19 cellular contexts compared by ENCODE assay signal in the genomic region with DNA sequence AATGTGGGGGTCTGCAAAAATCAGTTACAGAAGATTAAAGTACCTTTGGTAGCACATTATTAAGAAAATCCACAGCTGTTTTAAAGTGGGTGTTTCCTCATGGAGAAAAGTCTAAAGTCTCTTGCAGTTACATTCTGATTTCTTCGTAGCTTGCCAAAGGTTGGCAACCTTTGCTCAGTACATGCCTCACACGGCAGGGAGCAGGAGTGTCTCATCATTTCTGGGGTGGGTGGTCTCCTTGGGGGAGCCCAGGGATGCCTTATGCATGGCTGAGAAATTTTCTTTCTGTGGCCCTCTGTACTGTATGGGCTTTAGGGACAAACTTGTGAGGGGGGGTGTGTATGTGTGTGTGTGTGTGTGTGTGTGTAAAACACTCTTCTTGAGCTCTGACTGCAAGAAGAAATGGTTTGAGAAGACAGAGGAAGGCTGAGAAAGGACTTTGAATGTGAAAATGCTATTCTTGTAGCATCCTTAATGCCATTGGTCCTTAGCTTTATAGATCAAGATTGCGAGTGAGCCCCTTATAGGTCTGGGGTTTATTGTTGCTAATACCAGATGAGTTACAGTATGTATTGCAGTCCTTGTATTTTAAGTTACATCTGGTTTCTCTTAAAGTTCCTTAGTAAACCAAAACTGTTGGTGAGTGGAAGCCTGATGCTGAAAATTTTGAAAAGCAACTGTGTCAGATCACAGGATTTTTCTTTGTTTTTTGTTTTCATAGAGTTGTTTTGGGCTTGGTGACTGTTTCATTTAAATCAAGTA.
DNase-seq lines count a peak whose midpoint lies in the region; ATAC-seq, FAIRE-seq and TF ChIP-seq lines count a peak whose summit lies in the region.
"Had no signal": no experiment of that assay in that cellular context is flagged by ENCODE, and none has a peak within 500 bp of the region (broad histone marks: within the 10 kb centered on the region; RNA-seq: fewer than 3 reads in every experiment).

No MANE protein-coding gene starts in this region.

- TF ChIP-seq EP300 in A549 (IDR thresholded peaks at IDR 0.05) = no peak

- CTCF ChIA-PET in A549 (lab: Yijun Ruan, JAX) = interaction anchor here (0.7 to 1.1 kb wide), 2 partner anchors 9 to 14 kb away, joined by 3 to 4 read pairs; no protein-coding TSS in a partner anchor

- no peak overlapping the region for H2AFZ ChIP-seq in osteoblast (ENCODE audit: low read length)
- H2AFZ ChIP-seq: PC-9 had no signal

- ATAC-seq in A549 (peak; percentile 27 to 51; a peak in 3 of 6 replicates), GM19351 (IDR thresholded peaks at IDR 0.05; ENCODE audit: unreplicated experiment) (no peak)
- ATAC-seq: activated CD8-positive, alpha-beta T cell treated with anti-CD3 and anti-CD28 coated beads, Interleukin-2, amount 10 ng/mL, durations not matched to agents 7 days and 5 days; activated T-helper 17 cell treated with anti-CD3 and anti-CD28 coated beads, Interleukin-2, amount 50 U/mL, for 72 hours had no signal

- no peak for TF ChIP-seq POLR2A in A549 (IDR thresholded peaks at IDR 0.05; ENCODE audit: low read length)

- no peak overlapping the region for H3K4me3 ChIP-seq in A549
- H3K4me3 ChIP-seq in adipocyte (ENCODE audit: low read length) = peak overlapping the region; percentile 80
- no peak overlapping the region for H3K4me3 ChIP-seq in osteoblast (ENCODE audit: insufficient read depth, low read length)
- H3K4me3 ChIP-seq: ovary, PC-9 had no signal

- peak overlapping the region; percentile 92 for H3K4me2 ChIP-seq in A549
- peak overlapping the region; percentile 82 for H3K4me2 ChIP-seq in osteoblast (ENCODE audit: insufficient read depth, low read length)

- H3K4me1 ChIP-seq in A549 (peaks cover 67% of the 10 kb centered on the region), adipocyte (ENCODE audit: control insufficient read depth, insufficient read depth, low read length) (peaks cover 62% of the 10 kb centered on the region), osteoblast (ENCODE audit: insufficient read depth, low read length) (peaks cover 42% of the 10 kb centered on the region)

- H4K20me1 ChIP-seq in osteoblast (ENCODE audit: insufficient read depth, low read length) = no peaks in the 10 kb centered on the region

- 49% methylated on average over 3 of the region's 3 CpGs for WGBS in A549 (ENCODE audit: missing lambda C conversion rate)

- H3K27me3 ChIP-seq in adipocyte (replicated peaks; ENCODE audit: control insufficient read depth, insufficient read depth, low read length) (no peaks in the 10 kb centered on the region), osteoblast (ENCODE audit: insufficient read depth, low read length) (no peaks in the 10 kb centered on the region)
- H3K27me3 ChIP-seq: ovary had no signal

- H3K27ac ChIP-seq in A549 (peak overlapping the region; percentile 76 to 85), osteoblast (ENCODE audit: low read depth, low read length) (peak overlapping the region; percentile 88)
- H3K27ac ChIP-seq: PC-9, VCaP had no signal

- peaks cover 76% of the 10 kb centered on the region for H3K79me2 ChIP-seq in osteoblast (ENCODE audit: insufficient read depth, low read length)

- H3K36me3 ChIP-seq in adipocyte (ENCODE audit: control insufficient read depth, insufficient read depth, low read length, severe bottlenecking) (no peaks in the 10 kb centered on the region), osteoblast (ENCODE audit: insufficient read depth, low read length) (no peaks in the 10 kb centered on the region)
- H3K36me3 ChIP-seq: ovary had no signal

- DNase-seq in A549 (ENCODE audit: low read depth in 1 of 2, low spot score in 1 of 2) (no peak), adipocyte (ENCODE audit: low read depth) (peak; percentile 66), fibroblast of the conjunctiva (ENCODE audit: low read depth) (peak; percentile 54), osteoblast (ENCODE audit: insufficient read length, low spot score, missing footprints) (no peak), NCI-H1694 treated with DMSO at 0.1 percent for 48 hours (lab: John Stamatoyannopoulos, UW) (no peak), DMS114 treated with DMSO at 0.1 percent for 48 hours (lab: John Stamatoyannopoulos, UW; ENCODE audit: unreplicated experiment) (no peak), GM20000 (ENCODE audit: low spot score) (no peak)
- DNase-seq: activated CD8-positive, alpha-beta T cell treated with anti-CD3 and anti-CD28 coated beads, Interleukin-2, amount 10 ng/mL, durations not matched to agents 7 days and 5 days; amygdala; Caco-2; GDM1; NCI-H146; NCI-H524; PC-9; SW 1271 had no signal

- POLR2A ChIA-PET in A549 (lab: Yijun Ruan, JAX) = no interaction called here

- TF ChIP-seq CTCF in A549 (IDR thresholded peaks at IDR 0.05) (no peak), osteoblast (IDR thresholded peaks at IDR 0.05; ENCODE audit: extremely low read depth, low read depth, low read length) (no peak), GM20000 (IDR thresholded peaks at IDR 0.05; ENCODE audit: extremely low read depth, missing control alignments) (no peak)

- peak overlapping the region; percentile 85 for H3K9ac ChIP-seq in adipocyte (ENCODE audit: low read length)

- no peak for TF ChIP-seq RAD21 in A549 (conservative IDR thresholded peaks at IDR 0.05 in 1 of 2, IDR thresholded peaks at IDR 0.05 in 1 of 2)

- H3K9me3 ChIP-seq in A549 (no peaks in the 10 kb centered on the region), adipocyte (ENCODE audit: control insufficient read depth, low read length) (no peaks in the 10 kb centered on the region), osteoblast (ENCODE audit: low read depth, low read length) (no peaks in the 10 kb centered on the region)
- H3K9me3 ChIP-seq: Caco-2, ovary had no signal

- FAIRE-seq in A549 (lab: Jason Lieb, UNC) = no peak

TF ChIP-seq in A549, 52 proteins besides CTCF, POLR2A, EP300 and RAD21:
- TF ChIP-seq CEBPB (IDR thresholded peaks at IDR 0.05) (no peak), RARB (CRISPR knock-in tag; IDR thresholded peaks at IDR 0.05) (no peak), ESRRA (IDR thresholded peaks at IDR 0.05; ENCODE audit: borderline replicate concordance, low read length) (no peak), CHD2 (IDR thresholded peaks at IDR 0.05; ENCODE audit: low read length, partially characterized antibody) (no peak), JUN (IDR thresholded peaks at IDR 0.05) (no peak), ZNF302 (CRISPR knock-in tag; IDR thresholded peaks at IDR 0.05) (no peak), TP53 (CRISPR knock-in tag; IDR thresholded peaks at IDR 0.05) (no peak), CHD4 (IDR thresholded peaks at IDR 0.05; ENCODE audit: borderline replicate concordance) (no peak)
- TF ChIP-seq, protein P1, sequence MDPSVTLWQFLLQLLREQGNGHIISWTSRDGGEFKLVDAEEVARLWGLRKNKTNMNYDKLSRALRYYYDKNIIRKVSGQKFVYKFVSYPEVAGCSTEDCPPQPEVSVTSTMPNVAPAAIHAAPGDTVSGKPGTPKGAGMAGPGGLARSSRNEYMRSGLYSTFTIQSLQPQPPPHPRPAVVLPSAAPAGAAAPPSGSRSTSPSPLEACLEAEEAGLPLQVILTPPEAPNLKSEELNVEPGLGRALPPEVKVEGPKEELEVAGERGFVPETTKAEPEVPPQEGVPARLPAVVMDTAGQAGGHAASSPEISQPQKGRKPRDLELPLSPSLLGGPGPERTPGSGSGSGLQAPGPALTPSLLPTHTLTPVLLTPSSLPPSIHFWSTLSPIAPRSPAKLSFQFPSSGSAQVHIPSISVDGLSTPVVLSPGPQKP (IDR thresholded peaks at IDR 0.05; ENCODE audit: low read depth, low read length) = no peak

Comparison
In these comparisons a context has a peak if more than half of its experiments do, and no peak if none do; other contexts are left out.
1. DNase-seq: peak in adipocyte (single experiment) and fibroblast of the conjunctiva (single experiment); none in A549 (0 of 2), osteoblast (single experiment), NCI-H1694 treated with DMSO at 0.1 percent for 48 hours (single experiment), DMS114 treated with DMSO at 0.1 percent for 48 hours (single experiment) and GM20000 (single experiment).